17 cellular contexts compared by ENCODE assay signal in the genomic region with DNA sequence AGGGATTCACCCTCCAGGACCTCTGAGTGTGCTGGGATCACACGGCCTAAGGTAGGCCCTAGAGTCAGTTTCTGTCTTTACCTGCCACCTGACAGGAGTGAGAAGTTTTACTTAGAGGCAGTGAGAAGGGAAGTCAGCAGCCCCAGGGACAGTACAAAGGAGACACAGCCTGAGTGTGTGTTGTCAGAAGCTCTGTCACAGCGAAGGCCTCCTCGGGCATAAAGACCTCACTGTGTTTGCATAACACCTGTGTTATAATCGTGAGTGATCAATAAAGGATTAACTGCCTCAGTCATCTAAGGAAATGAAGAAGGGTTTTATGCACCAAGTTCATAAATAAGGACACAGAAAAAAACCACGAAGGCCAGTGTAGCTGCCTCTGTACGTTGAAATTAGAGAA.
DNase-seq lines count a peak whose midpoint lies in the region; ATAC-seq and TF ChIP-seq lines count a peak whose summit lies in the region.
"Had no signal": no experiment of that assay in that cellular context is flagged by ENCODE, and none has a peak within 500 bp of the region (broad histone marks: within the 10 kb centered on the region; RNA-seq: fewer than 3 reads in every experiment).

No MANE protein-coding gene starts in this region.

- no peaks in the 10 kb centered on the region for H3K79me2 ChIP-seq in GM23338 (replicated peaks; ENCODE audit: insufficient read depth)
- H3K79me2 ChIP-seq in SU-DHL-6 (ENCODE audit: insufficient read depth, low read length), result peaks cover 22% of the 10 kb centered on the region

- H3F3A ChIP-seq in GM23338 (replicated peaks; ENCODE audit: low read depth) (no peaks in the 10 kb centered on the region), SU-DHL-6 (ENCODE audit: insufficient read depth) (peaks cover 13% of the 10 kb centered on the region)

- ATAC-seq in GM23338 (no peak), lower lobe of right lung (no peak), GM19395 (IDR thresholded peaks at IDR 0.05; ENCODE audit: unreplicated experiment) (no peak), HG02763 (IDR thresholded peaks at IDR 0.05; ENCODE audit: unreplicated experiment) (no peak)
- no peak for ATAC-seq in CD4-positive, alpha-beta T cell (ENCODE audit: poor library complexity)

- H3K36me3 ChIP-seq in GM23338 (ENCODE audit: insufficient read depth) (no peaks in the 10 kb centered on the region), SU-DHL-6 (ENCODE audit: low read length) (0 out of 2 replicates have a peak, but pooled peaks cover 7% of the 10 kb centered on the region), lower lobe of right lung (no peaks in the 10 kb centered on the region), stomach smooth muscle (ENCODE audit: control insufficient read depth in 2 of 2, insufficient read depth in 2 of 2, low read length in 2 of 2) (no peaks in the 10 kb centered on the region)

- H2AFZ ChIP-seq in GM23338 (0 out of 2 replicates have a peak overlapping the region, but pooled peaks have one; percentile 56), SU-DHL-6 (ENCODE audit: low read depth, low read length, severe bottlenecking) (no peak overlapping the region)
- H2AFZ ChIP-seq: GM23248 had no signal

- POLR2A ChIA-PET in CD4-positive, alpha-beta T cell (lab: Charles Lee), result no interaction called here

- H3K9me3 ChIP-seq in SU-DHL-6 (ENCODE audit: insufficient read depth, low read length), result no peaks in the 10 kb centered on the region
- no peaks in the 10 kb centered on the region for H3K9me3 ChIP-seq in lower lobe of right lung
- H3K9me3 ChIP-seq in stomach smooth muscle (ENCODE audit: control insufficient read depth in 2 of 2, low read length in 2 of 2), result no peaks in the 10 kb centered on the region
- H3K9me3 ChIP-seq in CD4-positive, alpha-beta T cell (ENCODE audit: control insufficient read depth, low read length), result no peaks in the 10 kb centered on the region

- H3K36me3 Mint-ChIP-seq in GM23338 (ENCODE audit: low read depth), result no peaks in the 10 kb centered on the region
- H3K36me3 Mint-ChIP-seq in CD4-positive, alpha-beta T cell (ENCODE audit: low read depth), result no peaks in the 10 kb centered on the region
- H3K36me3 Mint-ChIP-seq: CD4-positive, alpha-beta memory T cell had no signal

- H3K4me1 ChIP-seq in GM23338 (ENCODE audit: insufficient read depth), result 0 out of 2 replicates have a peak, but pooled peaks cover 3% of the 10 kb centered on the region
- H3K4me1 ChIP-seq in lower lobe of right lung, result peaks cover 50% of the 10 kb centered on the region
- peaks cover 40% of the 10 kb centered on the region for H3K4me1 ChIP-seq in stomach smooth muscle (ENCODE audit: control insufficient read depth, insufficient read depth, low read length)

- no peak overlapping the region for H3K27ac Mint-ChIP-seq in GM23338
- no peak overlapping the region for H3K27ac Mint-ChIP-seq in CD4-positive, alpha-beta T cell
- H3K27ac Mint-ChIP-seq: CD4-positive, alpha-beta memory T cell had no signal

- peaks cover 3% of the 10 kb centered on the region for H3K27me3 Mint-ChIP-seq in GM23338 (ENCODE audit: insufficient read depth, low read depth, poor library complexity)
- H3K27me3 Mint-ChIP-seq in CD4-positive, alpha-beta T cell, result no peaks in the 10 kb centered on the region
- H3K27me3 Mint-ChIP-seq: CD4-positive, alpha-beta memory T cell had no signal

- no peaks in the 10 kb centered on the region for H4K20me1 ChIP-seq in GM23338 (replicated peaks; ENCODE audit: insufficient read depth)
- H4K20me1 ChIP-seq in SU-DHL-6 (ENCODE audit: low read depth, low read length), result no peaks in the 10 kb centered on the region

- H3K27me3 ChIP-seq in GM23338 (ENCODE audit: insufficient read depth), result no peaks in the 10 kb centered on the region
- no peaks in the 10 kb centered on the region for H3K27me3 ChIP-seq in SU-DHL-6 (ENCODE audit: low read length)
- H3K27me3 ChIP-seq in lower lobe of right lung (ENCODE audit: low read depth), result no peaks in the 10 kb centered on the region
- no peaks in the 10 kb centered on the region for H3K27me3 ChIP-seq in stomach smooth muscle (ENCODE audit: control insufficient read depth in 1 of 2, insufficient read depth in 2 of 2, low read length in 2 of 2)
- no peaks in the 10 kb centered on the region for H3K27me3 ChIP-seq in CD4-positive, alpha-beta T cell (ENCODE audit: control insufficient read depth, insufficient read depth, low read length)

- no peak overlapping the region for H3K4me3 ChIP-seq in GM23338
- no peak overlapping the region for H3K4me3 ChIP-seq in SU-DHL-6 (ENCODE audit: insufficient read depth, low read length, poor library complexity, severe bottlenecking)
- H3K4me3 ChIP-seq in lower lobe of right lung, result no peak overlapping the region
- H3K4me3 ChIP-seq in stomach smooth muscle (ENCODE audit: low read length in 2 of 2), result no peak overlapping the region
- H3K4me3 ChIP-seq: GM23248 had no signal

- no peak overlapping the region for H3K4me3 Mint-ChIP-seq in GM23338
- no peak overlapping the region for H3K4me3 Mint-ChIP-seq in CD4-positive, alpha-beta T cell
- H3K4me3 Mint-ChIP-seq: CD4-positive, alpha-beta memory T cell had no signal

- CTCF ChIA-PET in CD4-positive, alpha-beta T cell (lab: Charles Lee), result no interaction called here

- TF ChIP-seq CTCF in GM23338 (conservative IDR thresholded peaks at IDR 0.05; ENCODE audit: low read depth in 2 of 2), result no peak
- TF ChIP-seq CTCF in SU-DHL-6 (IDR thresholded peaks at IDR 0.05; ENCODE audit: insufficient read depth, low read length, poor library complexity, severe bottlenecking), result no peak
- TF ChIP-seq CTCF in lower lobe of right lung (IDR thresholded peaks at IDR 0.05), result no peak
- no peak for TF ChIP-seq CTCF in CD4-positive, alpha-beta T cell (IDR thresholded peaks at IDR 0.05)

- no peak overlapping the region for H3K4me2 ChIP-seq in GM23338
- peak overlapping the region; percentile 79 for H3K4me2 ChIP-seq in SU-DHL-6 (ENCODE audit: low read depth, low read length, poor library complexity, severe bottlenecking)
- H3K4me2 ChIP-seq: KMS-11 had no signal

- H3K9me2 ChIP-seq in GM23338 (ENCODE audit: insufficient read depth) (no peaks in the 10 kb centered on the region), SU-DHL-6 (replicated peaks; ENCODE audit: insufficient read depth, low read length) (no peaks in the 10 kb centered on the region)

- peaks cover 9% of the 10 kb centered on the region; the same call in 2 of the 3 replicates for H3K4me1 Mint-ChIP-seq in GM23338
- no peaks in the 10 kb centered on the region for H3K4me1 Mint-ChIP-seq in CD4-positive, alpha-beta T cell (ENCODE audit: low read depth)
- H3K4me1 Mint-ChIP-seq: CD4-positive, alpha-beta memory T cell had no signal

- H3K27ac ChIP-seq in GM23338 (ENCODE audit: low read depth) (no peak overlapping the region), SU-DHL-6 (ENCODE audit: low read depth, low read length) (peak overlapping the region; percentile 93), lower lobe of right lung (peak overlapping the region; percentile 51), stomach smooth muscle (ENCODE audit: low read length) (peak overlapping the region; percentile 31)
- no peak overlapping the region for H3K27ac ChIP-seq in CD4-positive, alpha-beta T cell (ENCODE audit: low read depth, low read length)
- H3K27ac ChIP-seq: GM23248, KMS-11 had no signal

- intact Hi-C loops in lower lobe of right lung (cut with DNase I), result no loop called here
- intact Hi-C loops in CD4-positive, alpha-beta T cell (cut with DNase I, micrococcal nuclease), result no loop called here

- no peaks in the 10 kb centered on the region for H3K9me3 Mint-ChIP-seq in GM23338
- no peaks in the 10 kb centered on the region for H3K9me3 Mint-ChIP-seq in CD4-positive, alpha-beta T cell
- H3K9me3 Mint-ChIP-seq: CD4-positive, alpha-beta memory T cell had no signal

- DNase-seq in GM23338 (ENCODE audit: low spot score), result no peak
- no peak for DNase-seq in lower lobe of right lung
- DNase-seq in CD4-positive, alpha-beta T cell, result no peak
- DNase-seq in nucleus accumbens (lab: John Stamatoyannopoulos, UW), result no peak
- DNase-seq: CD4-positive, alpha-beta memory T cell; DMS79 treated with DMSO at 0.1 percent for 48 hours; GDM1; NCI-H1417 treated with DMSO at 0.1 percent for 48 hours; NCI-H2029 treated with DMSO at 0.1 percent for 48 hours; NCI-H524; RPMI8226 had no signal

- H3K9ac ChIP-seq in SU-DHL-6 (ENCODE audit: low read length), result peak overlapping the region; percentile 12; the same call in 1 of the 2 replicates
- no peak overlapping the region for H3K9ac ChIP-seq in stomach smooth muscle (ENCODE audit: low read length in 2 of 2)
- H3K9ac ChIP-seq: GM23248, KMS-11 had no signal

TF ChIP-seq in GM23338, 12 proteins besides CTCF, POLR2A, EP300 and RAD21 (continues in another document):
- no peak for TF ChIP-seq JUNB (IDR thresholded peaks at IDR 0.05; ENCODE audit: unreplicated experiment)
- TF ChIP-seq POLR2AphosphoS5 (IDR thresholded peaks at IDR 0.05; ENCODE audit: low read depth), result no peak
- no peak for TF ChIP-seq ZNF114 (CRISPR knock-in tag; IDR thresholded peaks at IDR 0.05)

Comparison
In these comparisons a context has a peak if more than half of its experiments do, and no peak if none do; other contexts are left out.
1. H3K27ac ChIP-seq: peak in SU-DHL-6 (single experiment), lower lobe of right lung (single experiment) and stomach smooth muscle (single experiment); none in GM23338 (single experiment) and CD4-positive, alpha-beta T cell (single experiment).